Comparison of ENCODE assay signal across 11 cellular contexts in genomic region chr1:1114431-1114830, GRCh38. TPM values are rescaled to one million over a fixed set of nuclear protein-coding genes. Genes with fewer than 3 reads are reported as not detected.
DNase-seq lines count a peak whose midpoint lies in the region; ATAC-seq and TF ChIP-seq lines count a peak whose summit lies in the region.
"Had no signal": no experiment of that assay in that cellular context is flagged by ENCODE, and none has a peak within 500 bp of the region (broad histone marks: within the 10 kb centered on the region; RNA-seq: fewer than 3 reads in every experiment).

No MANE protein-coding gene starts in this region.

- H3K4me1 ChIP-seq in iPS-15b (ENCODE audit: control insufficient read depth, insufficient read depth, low read length), result no peaks in the 10 kb centered on the region
- H3K4me1 ChIP-seq: pancreas had no signal

- H3K27me3 ChIP-seq in iPS-15b (ENCODE audit: control insufficient read depth, insufficient read depth, low read length), result peaks cover 12% of the 10 kb centered on the region
- H3K27me3 ChIP-seq: pancreas had no signal

- POLR2A ChIA-PET in WTC11 (lab: Charles Lee) (no interaction called here), GM10248 (lab: Yijun Ruan, JAX) (no interaction called here)

- H3K36me3 Mint-ChIP-seq in WTC11, result peaks cover 23% of the 10 kb centered on the region
- H3K36me3 Mint-ChIP-seq in stimulated activated effector memory CD8-positive, alpha-beta T cell treated with anti-CD3 and anti-CD28 coated beads, Interleukin-12 subunit alpha, Interleukin-12 subunit beta, amount 100 ng/mL, for 72 hours, result peaks cover 8% of the 10 kb centered on the region

- H3K9me3 ChIP-seq in iPS-15b (ENCODE audit: control insufficient read depth, insufficient read depth, low read length), result peaks cover 5% of the 10 kb centered on the region
- H3K9me3 ChIP-seq: pancreas had no signal

- CTCF ChIA-PET in WTC11 (lab: Charles Lee) (no interaction called here), GM10248 (lab: Yijun Ruan, JAX) (no interaction called here)

- H3K9ac ChIP-seq in iPS-15b (ENCODE audit: low read depth, low read length), result no peak overlapping the region

- peaks cover 9% of the 10 kb centered on the region for H3K36me3 ChIP-seq in iPS-15b (ENCODE audit: control insufficient read depth, insufficient read depth, low read length)
- H3K36me3 ChIP-seq: pancreas had no signal

- H3K4me1 Mint-ChIP-seq in WTC11, result peaks cover 17% of the 10 kb centered on the region
- H3K4me1 Mint-ChIP-seq in stimulated activated effector memory CD8-positive, alpha-beta T cell treated with anti-CD3 and anti-CD28 coated beads, Interleukin-12 subunit alpha, Interleukin-12 subunit beta, amount 100 ng/mL, for 72 hours, result peaks cover 9% of the 10 kb centered on the region

- ATAC-seq in WTC11 (no peak), HG03378 (IDR thresholded peaks at IDR 0.05; ENCODE audit: unreplicated experiment) (no peak)
- ATAC-seq in stimulated activated effector memory CD8-positive, alpha-beta T cell treated with anti-CD3 and anti-CD28 coated beads, Interleukin-12 subunit alpha, Interleukin-12 subunit beta, amount 100 ng/mL, for 72 hours, result no peak
- ATAC-seq: pancreas had no signal

- peak overlapping the region; percentile 80 for H3K4me3 Mint-ChIP-seq in WTC11
- peak overlapping the region; percentile 78 for H3K4me3 Mint-ChIP-seq in stimulated activated effector memory CD8-positive, alpha-beta T cell treated with anti-CD3 and anti-CD28 coated beads, Interleukin-12 subunit alpha, Interleukin-12 subunit beta, amount 100 ng/mL, for 72 hours

- H3K4me3 ChIP-seq in iPS-15b (ENCODE audit: low read depth, low read length), result peak overlapping the region; percentile 52

- no peak for TF ChIP-seq CTCF in WTC11 (IDR thresholded peaks at IDR 0.05)
- no peak for TF ChIP-seq CTCF in GM10248 (IDR thresholded peaks at IDR 0.05; ENCODE audit: control extremely low read depth, extremely low read depth, low read depth, missing control alignments)

- peak; percentile 56 for DNase-seq in activated effector memory CD4-positive, alpha-beta T cell treated with anti-CD3 and anti-CD28 coated beads, Interleukin-2, amount 50 U/mL, for 16 hours
- DNase-seq in activated effector memory CD4-positive, alpha-beta T cell treated with Interleukin-2 at 50 U/mL for 16 hours, result no peak
- no peak for DNase-seq in WTC11 (ENCODE audit: low spot score)
- no peak for DNase-seq in stimulated activated effector memory CD8-positive, alpha-beta T cell treated with anti-CD3 and anti-CD28 coated beads, Interleukin-12 subunit alpha, Interleukin-12 subunit beta, amount 100 ng/mL, for 72 hours (ENCODE audit: low spot score in 2 of 2)
- DNase-seq in GM10248 (ENCODE audit: extremely low spot score), result no peak
- no peak for DNase-seq in hypothalamus (lab: John Stamatoyannopoulos, UW)
- DNase-seq: OCI-M1 had no signal

- peaks cover 27% of the 10 kb centered on the region for H3K27me3 Mint-ChIP-seq in WTC11 (ENCODE audit: low read depth)

- H3K9me3 Mint-ChIP-seq in WTC11, result peaks cover 15% of the 10 kb centered on the region
- H3K9me3 Mint-ChIP-seq in stimulated activated effector memory CD8-positive, alpha-beta T cell treated with anti-CD3 and anti-CD28 coated beads, Interleukin-12 subunit alpha, Interleukin-12 subunit beta, amount 100 ng/mL, for 72 hours, result peaks cover 4% of the 10 kb centered on the region

- H3K27ac Mint-ChIP-seq in WTC11, result no peak overlapping the region
- peak overlapping the region; percentile 17 for H3K27ac Mint-ChIP-seq in stimulated activated effector memory CD8-positive, alpha-beta T cell treated with anti-CD3 and anti-CD28 coated beads, Interleukin-12 subunit alpha, Interleukin-12 subunit beta, amount 100 ng/mL, for 72 hours

TF ChIP-seq in WTC11, 78 proteins besides CTCF, POLR2A, EP300 and RAD21:
- TF ChIP-seq, protein P1, sequence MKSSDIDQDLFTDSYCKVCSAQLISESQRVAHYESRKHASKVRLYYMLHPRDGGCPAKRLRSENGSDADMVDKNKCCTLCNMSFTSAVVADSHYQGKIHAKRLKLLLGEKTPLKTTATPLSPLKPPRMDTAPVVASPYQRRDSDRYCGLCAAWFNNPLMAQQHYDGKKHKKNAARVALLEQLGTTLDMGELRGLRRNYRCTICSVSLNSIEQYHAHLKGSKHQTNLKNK (CRISPR knock-in tag; IDR thresholded peaks at IDR 0.05), result no peak
- TF ChIP-seq E2F4 (CRISPR knock-in tag; IDR thresholded peaks at IDR 0.05; ENCODE audit: borderline replicate concordance, low read depth), result no peak

RNA-seq across cellular contexts. Expression of gene C1orf159, which starts 1.5 kb away (rescaled TPM):
- total RNA-seq in WTC11 (2021), result 13.9 to 17.8 TPM (median 14.0 TPM) in 3 replicates

RNA-seq across cellular contexts. Expression of gene RNF223, which starts 40.3 kb away (rescaled TPM):
- total RNA-seq in WTC11 (2021), result not detected in 3 replicates
- total RNA-seq: aorta had no signal

RNA-seq across cellular contexts. Expression of gene TTLL10, which starts 59.2 kb away (rescaled TPM):
- total RNA-seq in WTC11 (2021), result 0.78 to 1.1 TPM (median 1.1 TPM) in 3 replicates
